Comparison of ENCODE assay signal across 28 cellular contexts in genomic region chr10:126551197-126551596, GRCh38.
"Had no signal": no experiment of that assay in that cellular context is flagged by ENCODE, and none has a peak within 500 bp of the region (broad histone marks: within the 10 kb centered on the region; RNA-seq: fewer than 3 reads in every experiment).

No MANE protein-coding gene starts in this region.

- DNase-seq: activated CD4-positive, alpha-beta T cell treated with anti-CD3 and anti-CD28 coated beads for 1 hour; activated CD4-positive, alpha-beta T cell treated with anti-CD3 and anti-CD28 coated beads for 48 hours; activated CD4-positive, CD25-positive, alpha-beta regulatory T cell; activated CD8-positive, alpha-beta T cell treated with anti-CD3 and anti-CD28 coated beads for 36 hours; activated gamma-delta T cell; activated naive CD4-positive, alpha-beta T cell treated with Interleukin-2 at 50 U/mL for 16 hours; activated naive CD8-positive, alpha-beta T cell treated with anti-CD3 and anti-CD28 coated beads, Interleukin-2, amount 10 ng/mL, durations not matched to agents 7 days and 5 days; activated T-cell treated with anti-CD3 and anti-CD28 coated beads, Interleukin-2, amount 50 U/mL, for 24 hours; amygdala; body of pancreas; NCI-H1092 treated with DMSO at 0.1 percent for 48 hours; NCI-H1417; NCI-H146; NCI-H187; NCI-H2029 treated with DMSO at 0.1 percent for 48 hours; NCI-H2107; NCI-H2171; NCI-H446; NCI-H524 treated with DMSO at 0.1 percent for 48 hours; SHP77; SJCRH30; WERI-Rb-1 had no signal

- H3K27me3 Mint-ChIP-seq: activated CD8-positive, alpha-beta T cell treated with anti-CD3 and anti-CD28 coated beads for 36 hours; activated naive CD4-positive, alpha-beta T cell treated with anti-CD3 and anti-CD28 coated beads, Interleukin-2, amount 50 U/mL, for 24 hours; activated naive CD8-positive, alpha-beta T cell treated with anti-CD3 and anti-CD28 coated beads, Interleukin-2, amount 10 ng/mL, durations not matched to agents 7 days and 5 days; activated T-cell treated with anti-CD3 and anti-CD28 coated beads, Interleukin-2, amount 50 U/mL, for 24 hours had no signal

- ATAC-seq: activated CD8-positive, alpha-beta T cell treated with anti-CD3 and anti-CD28 coated beads for 36 hours; body of pancreas; Panc1 had no signal

- H3K36me3 Mint-ChIP-seq: activated naive CD4-positive, alpha-beta T cell treated with anti-CD3 and anti-CD28 coated beads, Interleukin-2, amount 50 U/mL, for 24 hours; activated naive CD8-positive, alpha-beta T cell treated with anti-CD3 and anti-CD28 coated beads, Interleukin-2, amount 10 ng/mL, durations not matched to agents 7 days and 5 days had no signal

- H3K4me3 Mint-ChIP-seq: activated CD8-positive, alpha-beta T cell treated with anti-CD3 and anti-CD28 coated beads for 36 hours; activated naive CD4-positive, alpha-beta T cell treated with anti-CD3 and anti-CD28 coated beads, Interleukin-2, amount 50 U/mL, for 24 hours; activated naive CD8-positive, alpha-beta T cell treated with anti-CD3 and anti-CD28 coated beads, Interleukin-2, amount 10 ng/mL, durations not matched to agents 7 days and 5 days; activated T-cell treated with anti-CD3 and anti-CD28 coated beads, Interleukin-2, amount 50 U/mL, for 24 hours had no signal

- H3K4me1 Mint-ChIP-seq: activated naive CD4-positive, alpha-beta T cell treated with anti-CD3 and anti-CD28 coated beads, Interleukin-2, amount 50 U/mL, for 24 hours; activated naive CD8-positive, alpha-beta T cell treated with anti-CD3 and anti-CD28 coated beads, Interleukin-2, amount 10 ng/mL, durations not matched to agents 7 days and 5 days had no signal

- H3K27ac Mint-ChIP-seq: activated CD8-positive, alpha-beta T cell treated with anti-CD3 and anti-CD28 coated beads for 36 hours; activated naive CD4-positive, alpha-beta T cell treated with anti-CD3 and anti-CD28 coated beads, Interleukin-2, amount 50 U/mL, for 24 hours; activated naive CD8-positive, alpha-beta T cell treated with anti-CD3 and anti-CD28 coated beads, Interleukin-2, amount 10 ng/mL, durations not matched to agents 7 days and 5 days; activated T-cell treated with anti-CD3 and anti-CD28 coated beads, Interleukin-2, amount 50 U/mL, for 24 hours; activated T-helper 2 cell treated with anti-CD3 and anti-CD28 coated beads, Interferon-gamma antibody, Interleukin-2, Interleukin-4, amounts not matched to agents 10 μg/mL and 5 μg/mL and 100 μg/mL, durations not matched to agents 14 hours and 24 hours and 36 hours had no signal

- H3K4me3 ChIP-seq: ascending aorta, body of pancreas, breast epithelium, SJCRH30, SK-N-MC had no signal

- H3K9me3 Mint-ChIP-seq: activated CD8-positive, alpha-beta T cell treated with anti-CD3 and anti-CD28 coated beads for 36 hours; activated naive CD4-positive, alpha-beta T cell treated with anti-CD3 and anti-CD28 coated beads, Interleukin-2, amount 50 U/mL, for 24 hours; activated T-cell treated with anti-CD3 and anti-CD28 coated beads, Interleukin-2, amount 50 U/mL, for 24 hours; activated T-helper 2 cell treated with anti-CD3 and anti-CD28 coated beads, Interferon-gamma antibody, Interleukin-2, Interleukin-4, amounts not matched to agents 10 μg/mL and 5 μg/mL and 100 μg/mL, durations not matched to agents 14 hours and 24 hours and 36 hours had no signal
